8 cellular contexts compared by ENCODE assay signal in genomic region chr7:49001610-49002033, GRCh38.
DNase-seq lines count a peak whose midpoint lies in the region; ATAC-seq and TF ChIP-seq lines count a peak whose summit lies in the region.

No MANE protein-coding gene starts in this region.

- peak; percentile 70 for TF ChIP-seq RAD21 in SK-N-SH (IDR thresholded peaks at IDR 0.05; ENCODE audit: low read length)

- H2AFZ ChIP-seq in SK-N-SH (ENCODE audit: low read depth) = no peak overlapping the region

- H3K9ac ChIP-seq in SK-N-SH = no peak overlapping the region

- H3K4me1 Mint-ChIP-seq in glutamatergic neuron (ENCODE audit: low read depth, unreplicated experiment) = peaks cover 2% of the 10 kb centered on the region

- peak; percentile 32 to 62 (median 46) for TF ChIP-seq CTCF in heart left ventricle (IDR thresholded peaks at IDR 0.05)
- TF ChIP-seq CTCF in SK-N-SH (IDR thresholded peaks at IDR 0.05) = peak; percentile 75
- TF ChIP-seq CTCF in glutamatergic neuron (IDR thresholded peaks at IDR 0.05; ENCODE audit: partially characterized antibody, unreplicated experiment) = peak; percentile 72
- TF ChIP-seq CTCF in psoas muscle (IDR thresholded peaks at IDR 0.05) = no peak
- TF ChIP-seq CTCF in ascending aorta (IDR thresholded peaks at IDR 0.05) = no peak

- H3K36me3 Mint-ChIP-seq in glutamatergic neuron (ENCODE audit: unreplicated experiment) = peaks cover 6% of the 10 kb centered on the region

- POLR2A ChIA-PET in SK-N-SH (lab: Yijun Ruan, JAX) = no interaction called here

- peaks cover 0 to 16% (median 0%) of the 10 kb centered on the region in 12 donors for H3K9me3 ChIP-seq in heart left ventricle
- H3K9me3 ChIP-seq in SK-N-SH = no peaks in the 10 kb centered on the region
- H3K9me3 ChIP-seq in psoas muscle = no peaks in the 10 kb centered on the region
- no peaks in the 10 kb centered on the region for H3K9me3 ChIP-seq in ascending aorta

- H3K27me3 ChIP-seq in heart left ventricle (no peaks in the 10 kb centered on the region), SK-N-SH (ENCODE audit: insufficient read depth) (no peaks in the 10 kb centered on the region), psoas muscle (ENCODE audit: insufficient read depth in 3 of 3, low read length in 2 of 3) (no peaks in the 10 kb centered on the region), ascending aorta (no peaks in the 10 kb centered on the region)

- DNase-seq in heart left ventricle (peak in 3 of 5 donors; percentile 9 to 20 (median 18)), cardiac septum (ENCODE audit: low spot score) (no peak), HT1080 (ENCODE audit: low read depth) (peak; percentile 47), SK-N-SH (peak; percentile 41), glutamatergic neuron (peak; percentile 39), psoas muscle (no peak), ascending aorta (ENCODE audit: low spot score in 2 of 2) (no peak)

- H3K27ac ChIP-seq in heart left ventricle (no peak overlapping the region), SK-N-SH (ENCODE audit: low read depth in 2 of 2, low read length in 1 of 2) (no peak overlapping the region), psoas muscle (no peak overlapping the region), ascending aorta (no peak overlapping the region)

- peak; percentile 32 to 77 (median 68) for ATAC-seq in heart left ventricle
- peak; percentile 99 for ATAC-seq in GM21825 (IDR thresholded peaks at IDR 0.05; ENCODE audit: unreplicated experiment)
- ATAC-seq in psoas muscle = no peak

- H3K36me3 ChIP-seq in heart left ventricle (no peaks in the 10 kb centered on the region), SK-N-SH (replicated peaks in 1 of 2; ENCODE audit: control insufficient read depth in 1 of 2, insufficient read depth in 2 of 2, low read length in 1 of 2) (no peaks in the 10 kb centered on the region), psoas muscle (ENCODE audit: insufficient read depth in 1 of 2, low read depth in 1 of 2) (no peaks in the 10 kb centered on the region), ascending aorta (no peaks in the 10 kb centered on the region)

- H3K9me3 Mint-ChIP-seq in glutamatergic neuron (ENCODE audit: unreplicated experiment) = no peaks in the 10 kb centered on the region

- no peak overlapping the region for H3K4me2 ChIP-seq in SK-N-SH

- 0 to 5% (median 2%) methylated on average over 1 of the region's 1 CpG for WGBS in heart left ventricle, 4 donors
- 0% methylated on average over 1 of the region's 1 CpG for WGBS in SK-N-SH (ENCODE audit: low lambda C conversion rate)
- WGBS in psoas muscle, 3 donors = 0 to 10% (median 8%) methylated on average over 1 of the region's 1 CpG

- H3K79me2 ChIP-seq in SK-N-SH (ENCODE audit: insufficient read depth) = no peaks in the 10 kb centered on the region

- peaks cover 2% of the 10 kb centered on the region for H3K27me3 Mint-ChIP-seq in glutamatergic neuron (ENCODE audit: unreplicated experiment)

- H3K4me1 ChIP-seq in heart left ventricle (no peaks in the 10 kb centered on the region), SK-N-SH (ENCODE audit: control insufficient read depth in 1 of 2, insufficient read depth in 2 of 2, low read depth in 1 of 2, low read length in 1 of 2) (no peaks in the 10 kb centered on the region), psoas muscle (no peaks in the 10 kb centered on the region), ascending aorta (no peaks in the 10 kb centered on the region)

- no peak for TF ChIP-seq EP300 in SK-N-SH (IDR thresholded peaks at IDR 0.05; ENCODE audit: borderline replicate concordance in 1 of 2, low read depth in 1 of 2, low read length in 1 of 2)

- TF ChIP-seq POLR2A in heart left ventricle (IDR thresholded peaks at IDR 0.05) = no peak

- H4K20me1 ChIP-seq in SK-N-SH (ENCODE audit: insufficient read depth) = no peaks in the 10 kb centered on the region

- intact Hi-C loops in heart left ventricle (cut with DNase I) (loop anchor here in 2 of 10 donors (5.0 to 10.0 kb wide), 3 partner anchors 791 to 853 kb away; no protein-coding TSS in a partner anchor), cardiac septum (cut with DNase I) (loop anchor here (10.0 kb wide), 1 partner anchor 853 kb away; no protein-coding TSS in a partner anchor), psoas muscle (cut with DNase I) (no loop called here), ascending aorta (cut with DNase I) (no loop called here)

- H3K4me3 Mint-ChIP-seq in glutamatergic neuron (ENCODE audit: unreplicated experiment) = no peak overlapping the region

- CTCF ChIA-PET in SK-N-SH (lab: Yijun Ruan, JAX) = interaction anchor here (0.6 to 2.5 kb wide), 20 partner anchors 9 to 851 kb away, joined by 3 to 28 read pairs (median 4); no protein-coding TSS in a partner anchor

- H3K4me3 ChIP-seq in heart left ventricle = no peak overlapping the region
- H3K4me3 ChIP-seq in SK-N-SH (ENCODE audit: low read depth in 2 of 2, low read length in 1 of 2) = no peak overlapping the region
- no peak overlapping the region for H3K4me3 ChIP-seq in psoas muscle
- H3K4me3 ChIP-seq in ascending aorta = no peak overlapping the region

- H3K9me2 ChIP-seq in SK-N-SH = no peaks in the 10 kb centered on the region

- no peaks in the 10 kb centered on the region for H3F3A ChIP-seq in SK-N-SH (replicated peaks; ENCODE audit: insufficient read depth)

- H3K27ac Mint-ChIP-seq in glutamatergic neuron (ENCODE audit: unreplicated experiment) = no peak overlapping the region

TF ChIP-seq in SK-N-SH, 30 proteins besides CTCF, POLR2A, EP300 and RAD21:
- TF ChIP-seq NFIC (IDR thresholded peaks at IDR 0.05; ENCODE audit: borderline replicate concordance) (no peak), ELF1 (IDR thresholded peaks at IDR 0.05) (peak; percentile 75), MEF2A (IDR thresholded peaks at IDR 0.05; ENCODE audit: borderline replicate concordance, low read depth) (no peak), YY1 (IDR thresholded peaks at IDR 0.05; ENCODE audit: low read depth) (no peak), GATA2 (CRISPR knock-in tag; IDR thresholded peaks at IDR 0.05) (peak; percentile 61; the same call in 1 of the 2 replicates), FOXM1 (IDR thresholded peaks at IDR 0.05; ENCODE audit: low read depth) (no peak), CHD2 (IDR thresholded peaks at IDR 0.05; ENCODE audit: low read length, partially characterized antibody) (no peak), SMC3 (IDR thresholded peaks at IDR 0.05; ENCODE audit: low read depth, low read length) (peak; percentile 64), JUND (IDR thresholded peaks at IDR 0.05) (no peak), RCOR1 (IDR thresholded peaks at IDR 0.05; ENCODE audit: low read length) (no peak)
- TF ChIP-seq, protein P1, sequence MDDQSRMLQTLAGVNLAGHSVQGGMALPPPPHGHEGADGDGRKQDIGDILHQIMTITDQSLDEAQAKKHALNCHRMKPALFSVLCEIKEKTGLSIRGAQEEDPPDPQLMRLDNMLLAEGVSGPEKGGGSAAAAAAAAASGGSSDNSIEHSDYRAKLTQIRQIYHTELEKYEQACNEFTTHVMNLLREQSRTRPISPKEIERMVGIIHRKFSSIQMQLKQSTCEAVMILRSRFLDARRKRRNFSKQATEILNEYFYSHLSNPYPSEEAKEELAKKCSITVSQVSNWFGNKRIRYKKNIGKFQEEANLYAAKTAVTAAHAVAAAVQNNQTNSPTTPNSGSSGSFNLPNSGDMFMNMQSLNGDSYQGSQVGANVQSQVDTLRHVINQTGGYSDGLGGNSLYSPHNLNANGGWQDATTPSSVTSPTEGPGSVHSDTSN (IDR thresholded peaks at IDR 0.05) = no peak

Comparison
In these comparisons a context has a peak if more than half of its experiments do, and no peak if none do; other contexts are left out.
1. DNase-seq: peak in heart left ventricle (3 of 5), HT1080 (single experiment), SK-N-SH (single experiment) and glutamatergic neuron (single experiment); none in cardiac septum (single experiment), psoas muscle (0 of 2) and ascending aorta (0 of 2).
2. ATAC-seq: peak in heart left ventricle (4 of 4) and GM21825 (single experiment); none in psoas muscle (0 of 4).
3. CTCF ChIP-seq: peak in heart left ventricle (12 of 12), SK-N-SH (single experiment) and glutamatergic neuron (single experiment); none in psoas muscle (single experiment) and ascending aorta (0 of 3).